In the genomic region with DNA sequence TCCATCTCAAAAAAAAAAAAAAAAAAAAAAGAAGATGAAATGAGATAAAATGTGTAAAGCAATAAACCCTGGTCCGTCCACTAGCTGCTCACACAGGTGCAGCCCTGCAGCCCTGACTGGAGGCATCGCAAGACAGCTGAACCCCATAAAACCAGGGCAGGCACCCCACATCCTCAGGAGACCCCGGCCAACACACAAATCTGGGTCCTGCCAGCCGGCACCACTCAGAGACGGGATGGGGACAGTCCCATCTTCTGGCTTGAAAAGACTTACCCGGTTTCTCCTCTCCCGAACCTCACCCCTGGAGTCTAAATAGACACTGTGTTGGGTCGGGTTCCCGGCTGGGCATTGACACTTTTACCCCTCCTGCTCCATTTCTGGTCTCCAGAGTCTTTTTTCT, we compare ENCODE assay signal across 36 cellular contexts.
"Had no signal": no experiment of that assay in that cellular context is flagged by ENCODE, and none has a peak within 500 bp of the region (broad histone marks: within the 10 kb centered on the region; RNA-seq: fewer than 3 reads in every experiment).

No MANE protein-coding gene starts in this region.

- H3K27ac ChIP-seq: adrenal gland, ascending aorta, breast epithelium, cardiac muscle cell, coronary artery, dorsolateral prefrontal cortex, WERI-Rb-1 had no signal

- DNase-seq: activated CD4-positive, alpha-beta memory T cell treated with anti-CD3 and anti-CD28 coated beads for 36 hours; activated CD4-positive, alpha-beta T cell treated with anti-CD3 and anti-CD28 coated beads for 36 hours; activated CD4-positive, alpha-beta T cell treated with anti-CD3 and anti-CD28 coated beads, Interleukin-2, amount 10 ng/mL, durations not matched to agents 24 days and 14 days; activated CD4-positive, CD25-positive, alpha-beta regulatory T cell; activated CD4-positive, CD25-positive, alpha-beta regulatory T cell treated with anti-CD3 and anti-CD28 coated beads, Interleukin-2, amount 50 U/mL, for 72 hours; activated CD8-positive, alpha-beta memory T cell treated with anti-CD3 and anti-CD28 coated beads, Interleukin-2, amount 10 ng/mL, durations not matched to agents 7 days and 5 days; activated CD8-positive, alpha-beta memory T cell treated with anti-CD3 and anti-CD28 coated beads, Interleukin-2, amount 50 U/mL, for 4 hours; activated CD8-positive, alpha-beta T cell treated with anti-CD3 and anti-CD28 coated beads, Interleukin-2, amount 10 ng/mL, durations not matched to agents 7 days and 5 days; activated effector memory CD4-positive, alpha-beta T cell treated with anti-CD3 and anti-CD28 coated beads, Interleukin-2, amount 50 U/mL, for 16 hours; activated naive CD4-positive, alpha-beta T cell treated with anti-CD3 and anti-CD28 coated beads for 36 hours; activated naive CD8-positive, alpha-beta T cell treated with anti-CD3 and anti-CD28 coated beads for 36 hours; activated naive CD8-positive, alpha-beta T cell treated with anti-CD3 and anti-CD28 coated beads, Interleukin-2, amount 50 U/mL, for 24 hours; activated T-cell treated with anti-CD3 and anti-CD28 coated beads, Interleukin-2, amount 50 U/mL, for 1 hour; activated T-cell treated with anti-CD3 and anti-CD28 coated beads, Interleukin-2, amount 50 U/mL, for 48 hours; adrenal gland; amygdala; central memory CD4-positive, alpha-beta T cell; cerebellar nuclear complex; effector memory CD4-positive, alpha-beta T cell; foreskin fibroblast; T-cell; T-helper 9 cell; WERI-Rb-1 had no signal

- H3K9me3 Mint-ChIP-seq: activated CD4-positive, alpha-beta memory T cell treated with anti-CD3 and anti-CD28 coated beads for 36 hours; activated CD4-positive, alpha-beta T cell treated with anti-CD3 and anti-CD28 coated beads, Interleukin-2, amount 10 ng/mL, durations not matched to agents 24 days and 14 days; activated naive CD4-positive, alpha-beta T cell treated with anti-CD3 and anti-CD28 coated beads for 36 hours; activated naive CD4-positive, alpha-beta T cell treated with anti-CD3 and anti-CD28 coated beads, Interleukin-2, amount 50 U/mL, for 24 hours; activated naive CD8-positive, alpha-beta T cell treated with anti-CD3 and anti-CD28 coated beads, Interleukin-2, amount 50 U/mL, for 24 hours; activated T-helper 1 cell treated with anti-CD3 and anti-CD28 coated beads, Interleukin-12 subunit alpha, Interleukin-12 subunit beta, Interleukin-2, Interleukin-4 antibody, amounts not matched to agents 30 ng/mL and 10 ng/mL and 1 ng/mL, durations not matched to agents 14 hours and 24 hours and 36 hours; activated T-helper 2 cell treated with anti-CD3 and anti-CD28 coated beads, Interferon-gamma antibody, Interleukin-2, Interleukin-4, amounts not matched to agents 10 μg/mL and 5 μg/mL and 100 μg/mL, durations not matched to agents 14 hours and 24 hours and 36 hours; endodermal cell; T-cell; T-helper 1 cell treated with Interleukin-12 subunit alpha and Interleukin-12 subunit beta and Interleukin-4 antibody, amounts not matched to agents 30 μg/mL and 1 μg/mL, for 36 hours had no signal

- H3K4me3 Mint-ChIP-seq: activated CD4-positive, alpha-beta memory T cell treated with anti-CD3 and anti-CD28 coated beads for 36 hours; activated CD4-positive, alpha-beta T cell treated with anti-CD3 and anti-CD28 coated beads for 36 hours; activated CD4-positive, alpha-beta T cell treated with anti-CD3 and anti-CD28 coated beads, Interleukin-2, amount 10 ng/mL, durations not matched to agents 24 days and 14 days; activated CD8-positive, alpha-beta memory T cell treated with anti-CD3 and anti-CD28 coated beads, Interleukin-2, amount 10 ng/mL, durations not matched to agents 7 days and 5 days; activated CD8-positive, alpha-beta T cell treated with anti-CD3 and anti-CD28 coated beads, Interleukin-2, amount 10 ng/mL, durations not matched to agents 7 days and 5 days; activated naive CD4-positive, alpha-beta T cell treated with anti-CD3 and anti-CD28 coated beads for 36 hours; activated naive CD4-positive, alpha-beta T cell treated with anti-CD3 and anti-CD28 coated beads, Interleukin-2, amount 50 U/mL, for 24 hours; activated naive CD8-positive, alpha-beta T cell treated with anti-CD3 and anti-CD28 coated beads for 36 hours; activated naive CD8-positive, alpha-beta T cell treated with anti-CD3 and anti-CD28 coated beads, Interleukin-2, amount 50 U/mL, for 24 hours; activated T-helper 1 cell treated with anti-CD3 and anti-CD28 coated beads, Interleukin-12 subunit alpha, Interleukin-12 subunit beta, Interleukin-2, Interleukin-4 antibody, amounts not matched to agents 30 ng/mL and 10 ng/mL and 1 ng/mL, durations not matched to agents 14 hours and 24 hours and 36 hours; brain; dendritic cell treated with granulocyte-macrophage colony-stimulating factor and Interleukin-4, amounts not matched to agents 40 ng/mL and 50 ng/mL, for 4 days; endodermal cell; T-cell; T-helper 1 cell treated with Interleukin-12 subunit alpha and Interleukin-12 subunit beta and Interleukin-4 antibody, amounts not matched to agents 30 μg/mL and 1 μg/mL, for 36 hours had no signal

- H3K27me3 Mint-ChIP-seq: activated naive CD4-positive, alpha-beta T cell treated with anti-CD3 and anti-CD28 coated beads, Interleukin-2, amount 50 U/mL, for 24 hours; activated naive CD8-positive, alpha-beta T cell treated with anti-CD3 and anti-CD28 coated beads for 36 hours; activated naive CD8-positive, alpha-beta T cell treated with anti-CD3 and anti-CD28 coated beads, Interleukin-2, amount 50 U/mL, for 24 hours had no signal

- H3K27ac Mint-ChIP-seq: activated CD4-positive, alpha-beta memory T cell treated with anti-CD3 and anti-CD28 coated beads for 36 hours; activated CD4-positive, alpha-beta T cell treated with anti-CD3 and anti-CD28 coated beads for 36 hours; activated CD4-positive, alpha-beta T cell treated with anti-CD3 and anti-CD28 coated beads, Interleukin-2, amount 10 ng/mL, durations not matched to agents 24 days and 14 days; activated CD8-positive, alpha-beta memory T cell treated with anti-CD3 and anti-CD28 coated beads, Interleukin-2, amount 10 ng/mL, durations not matched to agents 7 days and 5 days; activated CD8-positive, alpha-beta T cell treated with anti-CD3 and anti-CD28 coated beads, Interleukin-2, amount 10 ng/mL, durations not matched to agents 7 days and 5 days; activated naive CD4-positive, alpha-beta T cell treated with anti-CD3 and anti-CD28 coated beads for 36 hours; activated naive CD8-positive, alpha-beta T cell treated with anti-CD3 and anti-CD28 coated beads for 36 hours; activated naive CD8-positive, alpha-beta T cell treated with anti-CD3 and anti-CD28 coated beads, Interleukin-2, amount 50 U/mL, for 24 hours; activated T-helper 1 cell treated with anti-CD3 and anti-CD28 coated beads, Interleukin-12 subunit alpha, Interleukin-12 subunit beta, Interleukin-2, Interleukin-4 antibody, amounts not matched to agents 30 ng/mL and 10 ng/mL and 1 ng/mL, durations not matched to agents 14 hours and 24 hours and 36 hours; activated T-helper 2 cell treated with anti-CD3 and anti-CD28 coated beads, Interferon-gamma antibody, Interleukin-2, Interleukin-4, amounts not matched to agents 10 μg/mL and 5 μg/mL and 100 μg/mL, durations not matched to agents 14 hours and 24 hours and 36 hours; brain; dendritic cell treated with granulocyte-macrophage colony-stimulating factor and Interleukin-4, amounts not matched to agents 40 ng/mL and 50 ng/mL, for 4 days; endodermal cell; T-cell; T-helper 1 cell treated with Interleukin-12 subunit alpha and Interleukin-12 subunit beta and Interleukin-4 antibody, amounts not matched to agents 30 μg/mL and 1 μg/mL, for 36 hours had no signal

- H3K4me3 ChIP-seq: adrenal gland, ascending aorta, breast epithelium, cardiac muscle cell, coronary artery, dorsolateral prefrontal cortex had no signal

- ATAC-seq: activated CD4-positive, alpha-beta T cell treated with anti-CD3 and anti-CD28 coated beads for 36 hours; activated CD8-positive, alpha-beta memory T cell treated with anti-CD3 and anti-CD28 coated beads, Interleukin-2, amount 10 ng/mL, durations not matched to agents 7 days and 5 days; activated CD8-positive, alpha-beta T cell treated with anti-CD3 and anti-CD28 coated beads, Interleukin-2, amount 10 ng/mL, durations not matched to agents 7 days and 5 days; activated naive CD8-positive, alpha-beta T cell treated with anti-CD3 and anti-CD28 coated beads, Interleukin-2, amount 50 U/mL, for 24 hours; esophagus mucosa; T-cell had no signal

- H3K36me3 Mint-ChIP-seq: activated CD4-positive, alpha-beta memory T cell treated with anti-CD3 and anti-CD28 coated beads for 36 hours; activated CD8-positive, alpha-beta memory T cell treated with anti-CD3 and anti-CD28 coated beads, Interleukin-2, amount 10 ng/mL, durations not matched to agents 7 days and 5 days; activated naive CD4-positive, alpha-beta T cell treated with anti-CD3 and anti-CD28 coated beads, Interleukin-2, amount 50 U/mL, for 24 hours; activated naive CD8-positive, alpha-beta T cell treated with anti-CD3 and anti-CD28 coated beads for 36 hours; brain; T-cell had no signal

- H3K4me1 Mint-ChIP-seq: activated CD4-positive, alpha-beta T cell treated with anti-CD3 and anti-CD28 coated beads for 36 hours; activated CD4-positive, alpha-beta T cell treated with anti-CD3 and anti-CD28 coated beads, Interleukin-2, amount 10 ng/mL, durations not matched to agents 24 days and 14 days; activated CD8-positive, alpha-beta memory T cell treated with anti-CD3 and anti-CD28 coated beads, Interleukin-2, amount 10 ng/mL, durations not matched to agents 7 days and 5 days; activated naive CD4-positive, alpha-beta T cell treated with anti-CD3 and anti-CD28 coated beads, Interleukin-2, amount 50 U/mL, for 24 hours; activated naive CD8-positive, alpha-beta T cell treated with anti-CD3 and anti-CD28 coated beads for 36 hours; activated naive CD8-positive, alpha-beta T cell treated with anti-CD3 and anti-CD28 coated beads, Interleukin-2, amount 50 U/mL, for 24 hours had no signal

- H3K27me3 ChIP-seq: ascending aorta, cardiac muscle cell had no signal

- H3K36me3 ChIP-seq: adrenal gland, ascending aorta, breast epithelium, cardiac muscle cell, WERI-Rb-1 had no signal

- H3K4me1 ChIP-seq: adrenal gland, ascending aorta, breast epithelium had no signal

- H3K9me3 ChIP-seq: adrenal gland, ascending aorta, breast epithelium had no signal
